1 cellular context compared by ENCODE assay signal in the genomic region with DNA sequence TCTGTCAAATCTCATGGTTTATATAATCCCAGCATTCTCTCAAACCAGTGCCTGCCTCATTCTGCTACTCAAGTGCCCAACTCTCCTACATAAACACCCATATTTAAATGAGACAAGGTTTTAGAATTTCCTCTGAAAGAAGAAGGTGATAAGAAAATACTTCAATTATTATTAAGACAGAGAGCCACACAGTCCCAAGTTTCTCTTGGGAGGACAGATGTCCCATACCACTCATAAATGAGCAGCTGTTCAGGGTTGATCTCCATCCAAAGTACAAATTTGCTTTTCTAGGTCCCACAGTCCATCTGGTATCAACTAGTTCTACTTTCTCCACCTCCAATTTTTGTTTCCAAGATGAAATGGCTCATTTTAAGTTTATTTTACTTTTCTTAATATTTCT.
TF ChIP-seq lines count a peak whose summit lies in the region.

No MANE protein-coding gene starts in this region.

TF ChIP-seq in GM12878, 131 proteins besides CTCF, POLR2A, EP300 and RAD21:
- TF ChIP-seq MEF2B (IDR thresholded peaks at IDR 0.05; ENCODE audit: partially characterized antibody, poor library complexity, severe bottlenecking) (no peak), EZH2 (IDR thresholded peaks at IDR 0.05; ENCODE audit: borderline replicate concordance, control insufficient read depth, low read depth, low read length) (no peak), HDGF (IDR thresholded peaks at IDR 0.05) (no peak), RB1 (IDR thresholded peaks at IDR 0.05; ENCODE audit: borderline replicate concordance) (no peak), NR2F1 (conservative IDR thresholded peaks at IDR 0.05) (no peak), KLF5 (IDR thresholded peaks at IDR 0.05; ENCODE audit: partially characterized antibody) (no peak), NFYA (IDR thresholded peaks at IDR 0.05; ENCODE audit: borderline replicate concordance, low read depth, low read length) (no peak), TCF3 (IDR thresholded peaks at IDR 0.05; ENCODE audit: borderline replicate concordance, insufficient read depth, low read depth, low read length) (no peak), CBX5 (IDR thresholded peaks at IDR 0.05; ENCODE audit: low read depth) (no peak)
- TF ChIP-seq, protein P1, sequence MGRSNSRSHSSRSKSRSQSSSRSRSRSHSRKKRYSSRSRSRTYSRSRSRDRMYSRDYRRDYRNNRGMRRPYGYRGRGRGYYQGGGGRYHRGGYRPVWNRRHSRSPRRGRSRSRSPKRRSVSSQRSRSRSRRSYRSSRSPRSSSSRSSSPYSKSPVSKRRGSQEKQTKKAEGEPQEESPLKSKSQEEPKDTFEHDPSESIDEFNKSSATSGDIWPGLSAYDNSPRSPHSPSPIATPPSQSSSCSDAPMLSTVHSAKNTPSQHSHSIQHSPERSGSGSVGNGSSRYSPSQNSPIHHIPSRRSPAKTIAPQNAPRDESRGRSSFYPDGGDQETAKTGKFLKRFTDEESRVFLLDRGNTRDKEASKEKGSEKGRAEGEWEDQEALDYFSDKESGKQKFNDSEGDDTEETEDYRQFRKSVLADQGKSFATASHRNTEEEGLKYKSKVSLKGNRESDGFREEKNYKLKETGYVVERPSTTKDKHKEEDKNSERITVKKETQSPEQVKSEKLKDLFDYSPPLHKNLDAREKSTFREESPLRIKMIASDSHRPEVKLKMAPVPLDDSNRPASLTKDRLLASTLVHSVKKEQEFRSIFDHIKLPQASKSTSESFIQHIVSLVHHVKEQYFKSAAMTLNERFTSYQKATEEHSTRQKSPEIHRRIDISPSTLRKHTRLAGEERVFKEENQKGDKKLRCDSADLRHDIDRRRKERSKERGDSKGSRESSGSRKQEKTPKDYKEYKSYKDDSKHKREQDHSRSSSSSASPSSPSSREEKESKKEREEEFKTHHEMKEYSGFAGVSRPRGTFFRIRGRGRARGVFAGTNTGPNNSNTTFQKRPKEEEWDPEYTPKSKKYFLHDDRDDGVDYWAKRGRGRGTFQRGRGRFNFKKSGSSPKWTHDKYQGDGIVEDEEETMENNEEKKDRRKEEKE (IDR thresholded peaks at IDR 0.05) = no peak
- TF ChIP-seq, protein P2, sequence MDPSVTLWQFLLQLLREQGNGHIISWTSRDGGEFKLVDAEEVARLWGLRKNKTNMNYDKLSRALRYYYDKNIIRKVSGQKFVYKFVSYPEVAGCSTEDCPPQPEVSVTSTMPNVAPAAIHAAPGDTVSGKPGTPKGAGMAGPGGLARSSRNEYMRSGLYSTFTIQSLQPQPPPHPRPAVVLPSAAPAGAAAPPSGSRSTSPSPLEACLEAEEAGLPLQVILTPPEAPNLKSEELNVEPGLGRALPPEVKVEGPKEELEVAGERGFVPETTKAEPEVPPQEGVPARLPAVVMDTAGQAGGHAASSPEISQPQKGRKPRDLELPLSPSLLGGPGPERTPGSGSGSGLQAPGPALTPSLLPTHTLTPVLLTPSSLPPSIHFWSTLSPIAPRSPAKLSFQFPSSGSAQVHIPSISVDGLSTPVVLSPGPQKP (IDR thresholded peaks at IDR 0.05; ENCODE audit: low read depth, low read length) = no peak
- TF ChIP-seq, protein P3, sequence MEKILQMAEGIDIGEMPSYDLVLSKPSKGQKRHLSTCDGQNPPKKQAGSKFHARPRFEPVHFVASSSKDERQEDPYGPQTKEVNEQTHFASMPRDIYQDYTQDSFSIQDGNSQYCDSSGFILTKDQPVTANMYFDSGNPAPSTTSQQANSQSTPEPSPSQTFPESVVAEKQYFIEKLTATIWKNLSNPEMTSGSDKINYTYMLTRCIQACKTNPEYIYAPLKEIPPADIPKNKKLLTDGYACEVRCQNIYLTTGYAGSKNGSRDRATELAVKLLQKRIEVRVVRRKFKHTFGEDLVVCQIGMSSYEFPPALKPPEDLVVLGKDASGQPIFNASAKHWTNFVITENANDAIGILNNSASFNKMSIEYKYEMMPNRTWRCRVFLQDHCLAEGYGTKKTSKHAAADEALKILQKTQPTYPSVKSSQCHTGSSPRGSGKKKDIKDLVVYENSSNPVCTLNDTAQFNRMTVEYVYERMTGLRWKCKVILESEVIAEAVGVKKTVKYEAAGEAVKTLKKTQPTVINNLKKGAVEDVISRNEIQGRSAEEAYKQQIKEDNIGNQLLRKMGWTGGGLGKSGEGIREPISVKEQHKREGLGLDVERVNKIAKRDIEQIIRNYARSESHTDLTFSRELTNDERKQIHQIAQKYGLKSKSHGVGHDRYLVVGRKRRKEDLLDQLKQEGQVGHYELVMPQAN (conservative IDR thresholded peaks at IDR 0.05) = no peak
TF ChIP-seq in GM12878: peak in this region for 0.
